20 cellular contexts compared by ENCODE assay signal in genomic region chr3:118803096-118803476, GRCh38.
DNase-seq lines count a peak whose midpoint lies in the region.
"Had no signal": no experiment of that assay in that cellular context is flagged by ENCODE, and none has a peak within 500 bp of the region (broad histone marks: within the 10 kb centered on the region; RNA-seq: fewer than 3 reads in every experiment).

No MANE protein-coding gene starts in this region.

- peak; percentile 71 for DNase-seq in DMS53 (lab: John Stamatoyannopoulos, UW)
- DNase-seq in DMS53 treated with DMSO at 0.1 percent for 48 hours (lab: John Stamatoyannopoulos, UW; ENCODE audit: unreplicated experiment): peak; percentile 25
- peak; percentile 82 for DNase-seq in NCI-H2029 treated with DMSO at 0.1 percent for 48 hours (lab: John Stamatoyannopoulos, UW)
- peak; percentile 75 for DNase-seq in SHP77 treated with DMSO at 0.1 percent for 48 hours (lab: John Stamatoyannopoulos, UW)
- no peak for DNase-seq in effector CD8-positive, alpha-beta T cell (lab: John Stamatoyannopoulos, UW)
- no peak for DNase-seq in GM03348 (ENCODE audit: low spot score)
- no peak for DNase-seq in T1000 (lab: John Stamatoyannopoulos, UW)
- DNase-seq: CD4-positive, alpha-beta T cell; COR-L47; DND-41; MM.1S; NCI-H1048; NCI-H1694; NCI-H2107; NCI-H2227 treated with DMSO at 0.1 percent for 48 hours; NCI-H510A; NK-92 treated with Interleukin-12 subunit alpha and Interleukin-12 subunit beta, amount 100 ng/mL, for 24 hours; Peyer's patch; T-helper 1 cell; T-helper 9 cell had no signal

Comparison
In these comparisons a context has a peak if more than half of its experiments do, and no peak if none do; other contexts are left out.
1. DNase-seq: peak in DMS53 (single experiment), DMS53 treated with DMSO at 0.1 percent for 48 hours (single experiment), NCI-H2029 treated with DMSO at 0.1 percent for 48 hours (single experiment) and SHP77 treated with DMSO at 0.1 percent for 48 hours (single experiment); none in effector CD8-positive, alpha-beta T cell (single experiment), GM03348 (single experiment) and T1000 (single experiment).